Comparison of ENCODE assay signal across 18 cellular contexts in genomic region chr2:146246017-146246733, GRCh38.
DNase-seq lines count a peak whose midpoint lies in the region; ATAC-seq and TF ChIP-seq lines count a peak whose summit lies in the region.
"Had no signal": no experiment of that assay in that cellular context is flagged by ENCODE, and none has a peak within 500 bp of the region (broad histone marks: within the 10 kb centered on the region; RNA-seq: fewer than 3 reads in every experiment).

No MANE protein-coding gene starts in this region.

- POLR2A ChIA-PET in activated CD8-positive, alpha-beta T cell treated with anti-CD3 and anti-CD28 coated beads for 36 hours (lab: Charles Lee): no interaction called here

- peaks cover 3% of the 10 kb centered on the region for H3K9me3 Mint-ChIP-seq in activated CD8-positive, alpha-beta T cell treated with anti-CD3 and anti-CD28 coated beads for 36 hours
- H3K9me3 Mint-ChIP-seq: activated B cell treated with CpG ODN at 0.5 μM for 24 hours, memory B cell had no signal

- no peaks in the 10 kb centered on the region for H3K27me3 Mint-ChIP-seq in activated CD8-positive, alpha-beta T cell treated with anti-CD3 and anti-CD28 coated beads for 36 hours
- H3K27me3 Mint-ChIP-seq: activated B cell treated with CpG ODN at 0.5 μM for 24 hours had no signal

- no peak overlapping the region for H3K4me3 Mint-ChIP-seq in activated CD8-positive, alpha-beta T cell treated with anti-CD3 and anti-CD28 coated beads for 36 hours
- H3K4me3 Mint-ChIP-seq: activated B cell treated with CpG ODN at 0.5 μM for 24 hours, memory B cell had no signal

- in situ Hi-C loops in HAP-1 (cut with MboI; ENCODE audit: low sequenced_read_pairs): no loop called here

- DNase-seq in GM04504 (ENCODE audit: low read depth) (peak; percentile 16), amniotic stem cell (lab: John Stamatoyannopoulos, UW) (peak; percentile 5), hepatic stellate cell (ENCODE audit: low spot score) (peak; percentile 12), HAP-1 (ENCODE audit: low spot score in 2 of 2) (no peak), coronary artery (ENCODE audit: low spot score) (no peak)
- DNase-seq in activated CD8-positive, alpha-beta T cell treated with anti-CD3 and anti-CD28 coated beads for 36 hours: no peak
- DNase-seq: activated B cell treated with CpG ODN at 0.5 μM for 24 hours; activated T-cell treated with anti-CD3 and anti-CD28 coated beads for 4 hours; amygdala; GF-D8; NCI-H2081 treated with DMSO at 0.1 percent for 48 hours; psoas muscle; stimulated activated CD4-positive, alpha-beta T cell treated with anti-CD3 and anti-CD28 coated beads, Interleukin-4, amount 100 ng/mL, for 24 hours; stimulated activated naive CD8-positive, alpha-beta T cell treated with anti-CD3 and anti-CD28 coated beads, Interleukin-15, Interleukin-2, amounts not matched to agents 100 U/mL and 50 U/mL, for 24 hours had no signal

- no peak for TF ChIP-seq CTCF in coronary artery (IDR thresholded peaks at IDR 0.05)
- no peak for TF ChIP-seq CTCF in activated CD8-positive, alpha-beta T cell treated with anti-CD3 and anti-CD28 coated beads for 36 hours (IDR thresholded peaks at IDR 0.05)

- peaks cover 11% of the 10 kb centered on the region for H3K4me1 ChIP-seq in HAP-1
- H3K4me1 ChIP-seq: BLaER1 treated with 17β-estradiol and CSF1 and Interleukin-3, amounts not matched to agents 10 nM and 100 nM; psoas muscle had no signal

- no peak overlapping the region for H3K27ac ChIP-seq in coronary artery
- H3K27ac ChIP-seq: BLaER1 treated with 17β-estradiol and CSF1 and Interleukin-3, amounts not matched to agents 10 nM and 100 nM; psoas muscle had no signal

- H3K36me3 Mint-ChIP-seq in activated CD8-positive, alpha-beta T cell treated with anti-CD3 and anti-CD28 coated beads for 36 hours (ENCODE audit: low read depth): no peaks in the 10 kb centered on the region
- H3K36me3 Mint-ChIP-seq: memory B cell had no signal

- no peak overlapping the region for H3K4me3 ChIP-seq in HAP-1
- no peak overlapping the region for H3K4me3 ChIP-seq in coronary artery
- H3K4me3 ChIP-seq: BLaER1 treated with 17β-estradiol and CSF1 and Interleukin-3, amounts not matched to agents 10 nM and 100 nM; psoas muscle had no signal

- no peaks in the 10 kb centered on the region for H3K36me3 ChIP-seq in HAP-1 (replicated peaks)
- H3K36me3 ChIP-seq: BLaER1 treated with 17β-estradiol and CSF1 and Interleukin-3, amounts not matched to agents 10 nM and 100 nM had no signal

- no peaks in the 10 kb centered on the region for H3K9me3 ChIP-seq in HAP-1
- H3K9me3 ChIP-seq: BLaER1 treated with 17β-estradiol and CSF1 and Interleukin-3, amounts not matched to agents 10 nM and 100 nM; psoas muscle had no signal

- ATAC-seq in HG03159 (IDR thresholded peaks at IDR 0.05; ENCODE audit: unreplicated experiment) (peak; percentile 76), HG03565 (IDR thresholded peaks at IDR 0.05; ENCODE audit: unreplicated experiment) (no peak)
- no peak for ATAC-seq in activated CD8-positive, alpha-beta T cell treated with anti-CD3 and anti-CD28 coated beads for 36 hours
- ATAC-seq: psoas muscle; stimulated activated naive CD8-positive, alpha-beta T cell treated with anti-CD3 and anti-CD28 coated beads, Interleukin-15, Interleukin-2, amounts not matched to agents 100 U/mL and 50 U/mL, for 24 hours had no signal

- H3K27ac Mint-ChIP-seq in activated CD8-positive, alpha-beta T cell treated with anti-CD3 and anti-CD28 coated beads for 36 hours: no peak overlapping the region
- H3K27ac Mint-ChIP-seq: activated B cell treated with CpG ODN at 0.5 μM for 24 hours, memory B cell had no signal

- CTCF ChIA-PET in activated CD8-positive, alpha-beta T cell treated with anti-CD3 and anti-CD28 coated beads for 36 hours (lab: Charles Lee): interaction anchor here (1.6 kb wide), 1 partner anchor 47 kb away, joined by 3 read pairs; no protein-coding TSS in a partner anchor

- intact Hi-C loops in activated CD8-positive, alpha-beta T cell treated with anti-CD3 and anti-CD28 coated beads for 36 hours (cut with micrococcal nuclease): no loop called here

- H3K27me3 ChIP-seq in HAP-1 (ENCODE audit: low read depth): no peaks in the 10 kb centered on the region
- H3K27me3 ChIP-seq: BLaER1 treated with 17β-estradiol and CSF1 and Interleukin-3, amounts not matched to agents 10 nM and 100 nM had no signal

- H3K4me1 Mint-ChIP-seq in activated CD8-positive, alpha-beta T cell treated with anti-CD3 and anti-CD28 coated beads for 36 hours (ENCODE audit: low read depth): no peaks in the 10 kb centered on the region
- H3K4me1 Mint-ChIP-seq: memory B cell had no signal

Comparison
In these comparisons a context has a peak if more than half of its experiments do, and no peak if none do; other contexts are left out.
1. DNase-seq: peak in GM04504 (single experiment), amniotic stem cell (single experiment) and hepatic stellate cell (single experiment); none in HAP-1 (0 of 2), coronary artery (single experiment) and activated CD8-positive, alpha-beta T cell treated with anti-CD3 and anti-CD28 coated beads for 36 hours (single experiment).